8 cellular contexts compared by ENCODE assay signal in genomic region chr10:62817763-62818425, GRCh38. TPM values are rescaled to one million over a fixed set of nuclear protein-coding genes. Genes with fewer than 3 reads are reported as not detected.
DNase-seq lines count a peak whose midpoint lies in the region; ATAC-seq lines count a peak whose summit lies in the region.

No MANE protein-coding gene starts in this region.

- H3K4me3 ChIP-seq in esophagus (ENCODE audit: low read depth in 1 of 2, low read length in 2 of 2): peak overlapping the region; percentile 89 to 90
- peak overlapping the region; percentile 37 for H3K4me3 ChIP-seq in mucosa of stomach (ENCODE audit: low read length)

- ATAC-seq in GM18858 (IDR thresholded peaks at IDR 0.05; ENCODE audit: unreplicated experiment) (peak; percentile 28), HG03064 (IDR thresholded peaks at IDR 0.05; ENCODE audit: low read depth, unreplicated experiment) (peak; percentile 43)
- peak; percentile 30 for ATAC-seq in stimulated activated naive CD8-positive, alpha-beta T cell treated with anti-CD3 and anti-CD28 coated beads, Interleukin-15, Interleukin-2, amounts not matched to agents 100 U/mL and 50 U/mL, for 24 hours

- no peak overlapping the region for H3K27ac ChIP-seq in esophagus (ENCODE audit: low read depth in 2 of 2, low read length in 1 of 2)

- H3K4me1 ChIP-seq in esophagus (ENCODE audit: control insufficient read depth in 2 of 2, insufficient read depth in 2 of 2, low read length in 1 of 2) (peaks cover 2 to 11% of the 10 kb centered on the region in 2 donors), mucosa of stomach (ENCODE audit: control insufficient read depth, insufficient read depth, low read length) (peaks cover 26% of the 10 kb centered on the region)

- H3K36me3 ChIP-seq in esophagus (ENCODE audit: control insufficient read depth in 2 of 2, insufficient read depth in 2 of 2, low read length in 1 of 2) (no peaks in the 10 kb centered on the region), mucosa of stomach (ENCODE audit: control insufficient read depth, insufficient read depth, low read length) (no peaks in the 10 kb centered on the region)

- WGBS in esophagus, 2 donors: 1 to 2% methylated on average over 36 to 51 of the region's 51 CpGs

- H3K9me3 ChIP-seq in esophagus (ENCODE audit: control insufficient read depth in 2 of 2, insufficient read depth in 1 of 2, low read depth in 1 of 2, low read length in 1 of 2): peaks cover 0 to 2% of the 10 kb centered on the region in 2 donors
- no peaks in the 10 kb centered on the region for H3K9me3 ChIP-seq in mucosa of stomach (ENCODE audit: control insufficient read depth, low read length)

- peak overlapping the region; percentile 72 for H3K9ac ChIP-seq in mucosa of stomach (ENCODE audit: low read length)

- H3K27me3 ChIP-seq in esophagus (ENCODE audit: control insufficient read depth in 1 of 2, insufficient read depth in 2 of 2, low read length in 2 of 2): peaks cover 0 to 5% of the 10 kb centered on the region in 2 donors
- H3K27me3 ChIP-seq in mucosa of stomach (ENCODE audit: control insufficient read depth, insufficient read depth, low read length): peaks cover 52% of the 10 kb centered on the region

- DNase-seq in AG20443 (ENCODE audit: low spot score): peak; percentile 88
- DNase-seq in NCI-H526 treated with DMSO at 0.1 percent for 48 hours (lab: John Stamatoyannopoulos, UW): peak; percentile 19
- DNase-seq in activated T-cell treated with anti-CD3 and anti-CD28 coated beads for 48 hours (ENCODE audit: low read depth): peak; percentile 79
- DNase-seq in stimulated activated naive CD8-positive, alpha-beta T cell treated with anti-CD3 and anti-CD28 coated beads, Interleukin-15, Interleukin-2, amounts not matched to agents 100 U/mL and 50 U/mL, for 24 hours: peak; percentile 81

RNA-seq across cellular contexts. Expression of gene EGR2, which starts 1.7 kb away (rescaled TPM):
- polyA plus RNA-seq in esophagus: under 1 TPM; 0.47 to 0.49 TPM

RNA-seq across cellular contexts. Expression of gene ADO, which starts 13.4 kb away (rescaled TPM):
- 1 to 10 TPM; 3.5 to 6.1 TPM for polyA plus RNA-seq in esophagus

Comparison
In these comparisons a context has a peak if more than half of its experiments do, and no peak if none do; other contexts are left out.
1. DNase-seq: peak in every context shown above with its lines; median percentile 88 in AG20443; 81 in stimulated activated naive CD8-positive, alpha-beta T cell treated with anti-CD3 and anti-CD28 coated beads, Interleukin-15, Interleukin-2, amounts not matched to agents 100 U/mL and 50 U/mL, for 24 hours; 79 in activated T-cell treated with anti-CD3 and anti-CD28 coated beads for 48 hours; 19 in NCI-H526 treated with DMSO at 0.1 percent for 48 hours.